8 cellular contexts compared by ENCODE assay signal in the genomic region with DNA sequence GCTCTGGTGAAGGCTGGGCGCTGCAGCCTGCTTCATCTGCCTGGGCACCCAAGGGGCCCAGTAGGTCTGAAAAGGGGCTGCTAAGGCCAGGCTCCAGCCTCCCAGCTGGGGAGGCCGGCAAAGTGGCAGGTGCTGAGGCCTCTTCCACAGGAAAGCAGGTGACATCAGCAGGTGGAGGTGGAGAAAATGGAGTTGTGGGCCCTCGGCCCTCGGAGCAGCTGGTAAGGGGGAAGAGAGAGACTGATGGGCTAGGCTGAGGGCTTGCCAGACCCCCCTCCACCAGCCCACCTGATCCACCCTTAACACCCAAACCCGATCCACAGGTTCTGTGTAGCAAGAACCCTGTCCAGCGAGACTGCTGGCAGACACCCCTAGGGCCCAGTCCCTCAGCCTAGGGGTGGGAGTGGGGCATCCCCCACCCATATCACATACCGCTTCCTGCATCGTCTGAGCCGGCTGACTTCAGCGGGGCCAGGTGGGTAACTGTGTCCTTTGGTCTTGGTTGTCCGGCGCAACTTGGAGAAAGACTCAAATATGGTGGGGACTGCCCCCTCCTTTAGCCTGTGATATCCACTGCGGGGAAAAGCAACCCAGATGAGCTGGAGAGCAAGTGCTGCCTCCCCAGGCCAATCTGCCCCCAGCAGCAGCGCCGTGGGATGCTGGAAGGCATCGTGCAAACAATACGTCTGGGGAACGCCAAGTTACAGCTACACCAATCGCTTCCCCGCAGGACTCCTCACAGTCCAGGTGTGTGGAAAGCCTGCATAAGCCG. TPM values are rescaled to one million over a fixed set of nuclear protein-coding genes. Genes with fewer than 3 reads are reported as not detected.
DNase-seq lines count a peak whose midpoint lies in the region; ATAC-seq and TF ChIP-seq lines count a peak whose summit lies in the region.

No MANE protein-coding gene starts in this region.

- H3K9me3 Mint-ChIP-seq in naive B cell: no peaks in the 10 kb centered on the region

- DNase-seq in mammary epithelial cell (no peak), naive B cell (no peak)

- peak overlapping the region; percentile 44 to 100 (median 88) for H3K27ac Mint-ChIP-seq in naive B cell

- TF ChIP-seq CTCF in mammary epithelial cell (conservative IDR thresholded peaks at IDR 0.05 in 1 of 2, IDR thresholded peaks at IDR 0.05 in 1 of 2; ENCODE audit: extremely low read depth in 1 of 2, insufficient read depth in 1 of 2, low read depth in 1 of 2, low read length in 2 of 2): no peak

- no peaks in the 10 kb centered on the region for H3K27me3 Mint-ChIP-seq in naive B cell

- H3K9ac ChIP-seq in BLaER1 treated with 17β-estradiol and CSF1 and Interleukin-3, amounts not matched to agents 10 nM and 100 nM: peak overlapping the region; percentile 89 to 98 (median 95)
- peak overlapping the region; percentile 96 for H3K9ac ChIP-seq in mammary epithelial cell (ENCODE audit: insufficient read depth, low read length)

- H3K27ac ChIP-seq in BLaER1 treated with 17β-estradiol and CSF1 and Interleukin-3, amounts not matched to agents 10 nM and 100 nM: peak overlapping the region; percentile 92 to 98 (median 96); a peak in 20 of 22 replicates
- H3K27ac ChIP-seq in KOPT-K1 (ENCODE audit: low read depth, low read length, poor library complexity, severe bottlenecking): peak overlapping the region; percentile 91
- peak overlapping the region; percentile 94 for H3K27ac ChIP-seq in mammary epithelial cell (ENCODE audit: insufficient read depth, low read depth, low read length)

- no peak overlapping the region for H2AFZ ChIP-seq in mammary epithelial cell (ENCODE audit: low read depth, low read length)

- no peaks in the 10 kb centered on the region for H3K36me3 Mint-ChIP-seq in naive B cell

- in situ Hi-C loops in mammary epithelial cell (cut with MboI; ENCODE audit: low sequenced_read_pairs in 2 of 2): no loop called here

- H4K20me1 ChIP-seq in BLaER1 treated with 17β-estradiol and CSF1 and Interleukin-3, amounts not matched to agents 10 nM and 100 nM: peaks cover 0 to 57% (median 46%) of the 10 kb centered on the region in 11 experiments; a peak in 18 of 22 replicates
- no peaks in the 10 kb centered on the region for H4K20me1 ChIP-seq in mammary epithelial cell (ENCODE audit: insufficient read depth, low read length)

- H3K4me1 ChIP-seq in BLaER1 treated with 17β-estradiol and CSF1 and Interleukin-3, amounts not matched to agents 10 nM and 100 nM: peaks cover 33 to 43% (median 37%) of the 10 kb centered on the region in 10 experiments
- H3K4me1 ChIP-seq in mammary epithelial cell (ENCODE audit: insufficient read depth, low read length): peaks cover 29% of the 10 kb centered on the region

- H3K27me3 ChIP-seq in BLaER1 treated with 17β-estradiol and CSF1 and Interleukin-3, amounts not matched to agents 10 nM and 100 nM: no peaks in the 10 kb centered on the region
- no peaks in the 10 kb centered on the region for H3K27me3 ChIP-seq in mammary epithelial cell (ENCODE audit: insufficient read depth, low read length)

- CTCF ChIA-PET in mammary epithelial cell (lab: Charles Lee; ENCODE audit: low non-redundant PET): interaction anchor here (0.5 to 0.6 kb wide), 3 partner anchors 115 to 207 kb away, joined by 5 to 6 read pairs (median 5); no protein-coding TSS in a partner anchor

- BruUV-seq in mammary epithelial cell (replicated peaks; lab: Mats Ljungman, UMichigan): no TSS peak

- no peaks in the 10 kb centered on the region for H3K9me3 ChIP-seq in BLaER1 treated with 17β-estradiol and CSF1 and Interleukin-3, amounts not matched to agents 10 nM and 100 nM (replicated peaks in 1 of 11)
- H3K9me3 ChIP-seq in KOPT-K1 (ENCODE audit: insufficient read depth, low read length, poor library complexity, severe bottlenecking) (no peaks in the 10 kb centered on the region), mammary epithelial cell (replicated peaks; ENCODE audit: insufficient read depth, low read length) (no peaks in the 10 kb centered on the region)

- peak overlapping the region; percentile 96 to 100 (median 99) for H3K4me2 ChIP-seq in BLaER1 treated with 17β-estradiol and CSF1 and Interleukin-3, amounts not matched to agents 10 nM and 100 nM
- peak overlapping the region; percentile 96 for H3K4me2 ChIP-seq in mammary epithelial cell (ENCODE audit: insufficient read depth, low read depth, low read length)

- peak overlapping the region; percentile 35 to 98 (median 96) for H3K4me3 Mint-ChIP-seq in naive B cell

- peak overlapping the region; percentile 62 to 82 (median 77) for H3K4me3 ChIP-seq in BLaER1 treated with 17β-estradiol and CSF1 and Interleukin-3, amounts not matched to agents 10 nM and 100 nM
- peak overlapping the region; percentile 54 to 95 (median 68) for H3K4me3 ChIP-seq in mammary epithelial cell (replicated peaks in 1 of 3; ENCODE audit: insufficient read depth in 1 of 3, low read depth in 2 of 3, low read length in 3 of 3)

- dilution Hi-C loops in mammary epithelial cell (cut with HindIII; ENCODE audit: low sequenced_read_pairs): no loop called here

- intact Hi-C loops in mammary epithelial cell (cut with micrococcal nuclease): loop anchor here (5.0 kb wide), 1 partner anchor 47 kb away; the partner anchor contains the start of gene LRRC74B

- ATAC-seq in naive B cell (ENCODE audit: low read depth in 2 of 2): no peak
- ATAC-seq in HG03025 (IDR thresholded peaks at IDR 0.05; ENCODE audit: low FRiP score, unreplicated experiment): no peak
- no peak for ATAC-seq in HG02884 (IDR thresholded peaks at IDR 0.05; ENCODE audit: unreplicated experiment)
- no peak for ATAC-seq in HG02981 (IDR thresholded peaks at IDR 0.05; ENCODE audit: unreplicated experiment)
- no peak for ATAC-seq in HG03469 (IDR thresholded peaks at IDR 0.05; ENCODE audit: unreplicated experiment)

- peaks cover 16 to 46% (median 29%) of the 10 kb centered on the region in 3 donors for H3K4me1 Mint-ChIP-seq in naive B cell

- peaks cover 41% of the 10 kb centered on the region for H3K79me2 ChIP-seq in mammary epithelial cell (ENCODE audit: insufficient read depth, low read length)

- peaks cover 29 to 53% (median 49%) of the 10 kb centered on the region in 11 experiments; a peak in 21 of 22 replicates for H3K36me3 ChIP-seq in BLaER1 treated with 17β-estradiol and CSF1 and Interleukin-3, amounts not matched to agents 10 nM and 100 nM
- H3K36me3 ChIP-seq in KOPT-K1 (ENCODE audit: insufficient read depth, low read length) (peaks cover 52% of the 10 kb centered on the region), mammary epithelial cell (ENCODE audit: insufficient read depth, low read length) (no peaks in the 10 kb centered on the region)

- 25% methylated on average over 12 of the region's 21 CpGs for WGBS in mammary epithelial cell (ENCODE audit: low coverage, missing lambda C conversion rate)

RNA-seq across cellular contexts. Expression of gene THAP7, which starts 1.5 kb away (rescaled TPM):
- 10 to 100 TPM; 17.3 to 23.6 TPM for total RNA-seq in mammary epithelial cell
- polyA plus RNA-seq in mammary epithelial cell (23.4 TPM), naive B cell (ENCODE audit: low read depth in 6 of 6) (10 to 100 TPM; 36.6 to 43.6 (median 40.9) TPM)
- polyA minus RNA-seq in mammary epithelial cell: 10.7 TPM

RNA-seq across cellular contexts. Expression of gene P2RX6, which starts 14.6 kb away (rescaled TPM):
- 1 to 10 TPM; 2.9 to 4.3 TPM for total RNA-seq in mammary epithelial cell
- polyA plus RNA-seq in mammary epithelial cell (1.6 TPM), naive B cell (ENCODE audit: low read depth in 6 of 6) (under 1 TPM in 1 of 6 donors, not detected in 5; 0.44 TPM)
- polyA minus RNA-seq in mammary epithelial cell: not detected

RNA-seq across cellular contexts. Expression of gene LZTR1, which starts 18.3 kb away (rescaled TPM):
- total RNA-seq in mammary epithelial cell: 10 to 100 TPM; 52.8 to 59.4 TPM
- polyA plus RNA-seq in mammary epithelial cell: 28.2 TPM
- 44.9 TPM for polyA minus RNA-seq in mammary epithelial cell
- 10 to 100 TPM in 2 of 6 donors, 1 to 10 TPM in 4; 3.6 to 15.0 (median 9.3) TPM for polyA plus RNA-seq in naive B cell (ENCODE audit: low read depth in 6 of 6)

RNA-seq across cellular contexts. Expression of gene SLC7A4, which starts 32.0 kb away (rescaled TPM):
- 1 to 10 TPM in 1 of 2 donors, not detected in 1; 1.7 TPM for total RNA-seq in mammary epithelial cell
- 0.07 TPM for polyA plus RNA-seq in mammary epithelial cell
- not detected for polyA minus RNA-seq in mammary epithelial cell
- not detected for polyA plus RNA-seq in naive B cell (ENCODE audit: low read depth in 6 of 6)

RNA-seq across cellular contexts. Expression of gene AIFM3, which starts 33.3 kb away (rescaled TPM):
- 1 to 10 TPM in 1 of 2 donors, under 1 TPM in 1; 0.24 to 5.0 TPM for total RNA-seq in mammary epithelial cell
- polyA plus RNA-seq in mammary epithelial cell: 0.24 TPM
- not detected for polyA minus RNA-seq in mammary epithelial cell
- under 1 TPM in 2 of 6 donors, not detected in 4; 0.26 to 0.82 TPM for polyA plus RNA-seq in naive B cell (ENCODE audit: low read depth in 6 of 6)
